1 cellular context compared by ENCODE assay signal in genomic region chr1:113669988-113670387, GRCh38.
TF ChIP-seq lines count a peak whose summit lies in the region.

No MANE protein-coding gene starts in this region.

TF ChIP-seq in HEK293T, 16 proteins besides CTCF, POLR2A, EP300 and RAD21 (continued from another document):
- TF ChIP-seq LEF1 (IDR thresholded peaks at IDR 0.05; ENCODE audit: borderline replicate concordance): no peak
- no peak for TF ChIP-seq FOXM1 (IDR thresholded peaks at IDR 0.05; ENCODE audit: borderline replicate concordance)
